ENCODE assay signal across 22 cellular contexts in the genomic region with DNA sequence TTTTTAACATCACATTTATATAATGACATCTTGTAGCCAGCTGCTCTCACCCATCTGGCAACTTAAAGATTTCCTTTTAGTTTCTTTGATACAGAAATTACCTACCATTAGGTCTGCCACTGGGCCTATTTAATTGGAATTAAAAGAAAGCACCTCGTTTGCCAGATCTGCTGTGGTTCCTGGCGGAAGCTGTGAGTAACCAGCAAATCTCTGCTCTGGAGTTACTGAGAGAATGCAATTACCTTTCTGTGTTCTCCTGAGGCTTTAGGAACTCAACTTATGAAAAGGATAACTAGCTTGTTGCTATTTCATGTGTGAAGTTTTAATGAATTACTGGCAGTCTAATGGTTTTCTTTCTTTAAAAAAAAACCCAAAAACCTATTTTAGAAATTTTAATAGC.
"Had no signal": no experiment of that assay in that cellular context is flagged by ENCODE, and none has a peak within 500 bp of the region (broad histone marks: within the 10 kb centered on the region; RNA-seq: fewer than 3 reads in every experiment).

No MANE protein-coding gene starts in this region.

- H3K9me3 ChIP-seq: adrenal gland, ascending aorta, breast epithelium, colonic mucosa, esophagus muscularis mucosa, left ventricle myocardium inferior, neutrophil, ovary, psoas muscle, tibial artery had no signal

- H3K36me3 ChIP-seq: adrenal gland, ascending aorta, breast epithelium, colonic mucosa, esophagus muscularis mucosa, left ventricle myocardium inferior, neutrophil, ovary, tibial artery had no signal

- H3K27me3 ChIP-seq: adrenal gland, ascending aorta, breast epithelium, colonic mucosa, esophagus muscularis mucosa, neutrophil, ovary, tibial artery had no signal

- H3K4me3 ChIP-seq: adrenal gland, ascending aorta, breast epithelium, colonic mucosa, esophagus muscularis mucosa, left ventricle myocardium inferior, ovary, psoas muscle, skin epidermis, tibial artery had no signal

- DNase-seq: activated CD4-positive, alpha-beta T cell treated with anti-CD3 and anti-CD28 coated beads, Interleukin-2, amount 50 U/mL, for 48 hours; activated CD8-positive, alpha-beta memory T cell treated with anti-CD3 and anti-CD28 coated beads, Interleukin-2, amount 50 U/mL, for 48 hours; activated naive CD4-positive, alpha-beta T cell; activated T-cell treated with anti-CD3 and anti-CD28 coated beads, Interleukin-2, amount 50 U/mL, for 4 hours; adrenal gland; colonic mucosa; hippocampal formation; left ventricle myocardium inferior; naive thymus-derived CD8-positive, alpha-beta T cell; ovary; psoas muscle; right cardiac atrium; stimulated activated CD4-positive, alpha-beta T cell treated with anti-CD3 and anti-CD28 coated beads, Interleukin-1b, Interleukin-23, amount 100 ng/mL, for 48 hours; substantia nigra; T1000; tibial artery had no signal

- H3K27ac ChIP-seq: adrenal gland, ascending aorta, breast epithelium, colonic mucosa, esophagus muscularis mucosa, left ventricle myocardium inferior, ovary, psoas muscle, skin epidermis, tibial artery had no signal

- ATAC-seq: activated T-cell treated with anti-CD3 and anti-CD28 coated beads, Interleukin-2, amount 50 U/mL, for 4 hours; naive thymus-derived CD8-positive, alpha-beta T cell; psoas muscle; right cardiac atrium; WTC11 had no signal
